Comparison of ENCODE assay signal across 9 cellular contexts in genomic region chr3:183502782-183503181, GRCh38. TPM values are rescaled to one million over a fixed set of nuclear protein-coding genes. Genes with fewer than 3 reads are reported as not detected.
DNase-seq lines count a peak whose midpoint lies in the region; ATAC-seq and TF ChIP-seq lines count a peak whose summit lies in the region.
"Had no signal": no experiment of that assay in that cellular context is flagged by ENCODE, and none has a peak within 500 bp of the region (broad histone marks: within the 10 kb centered on the region; RNA-seq: fewer than 3 reads in every experiment).

No MANE protein-coding gene starts in this region.

- H3K4me3 ChIP-seq in fibroblast of pulmonary artery (replicated peaks; ENCODE audit: low read depth, low read length): no peak overlapping the region
- no peak overlapping the region for H3K4me3 ChIP-seq in mesendoderm (ENCODE audit: low read length)
- no peak overlapping the region for H3K4me3 ChIP-seq in tibial artery
- H3K4me3 ChIP-seq: skin epidermis had no signal

- H3K36me3 ChIP-seq in mesendoderm (ENCODE audit: control insufficient read depth, insufficient read depth, low read length): no peaks in the 10 kb centered on the region
- no peaks in the 10 kb centered on the region for H3K36me3 ChIP-seq in tibial artery

- no peak for ATAC-seq in effector memory CD8-positive, alpha-beta T cell (replicated peaks)
- ATAC-seq in GM19035 (IDR thresholded peaks at IDR 0.05; ENCODE audit: unreplicated experiment): no peak

- H4K5ac ChIP-seq in mesendoderm (ENCODE audit: low read length): no peak overlapping the region

- H3K23ac ChIP-seq in mesendoderm (ENCODE audit: low read length): no peak overlapping the region

- no peak overlapping the region for H3K4me3 Mint-ChIP-seq in effector memory CD8-positive, alpha-beta T cell

- TF ChIP-seq CTCF in fibroblast of pulmonary artery (IDR thresholded peaks at IDR 0.05; ENCODE audit: low read length, missing control alignments) (peak; percentile 40), tibial artery (IDR thresholded peaks at IDR 0.05) (peak in 1 of 2 experiments; percentile 21)

- H2BK5ac ChIP-seq in mesendoderm (ENCODE audit: low read length): no peak overlapping the region

- H3K27me3 ChIP-seq in mesendoderm (ENCODE audit: insufficient read depth, low read length, poor library complexity) (no peaks in the 10 kb centered on the region), tibial artery (no peaks in the 10 kb centered on the region)

- DNase-seq in ELR (ENCODE audit: low read depth): peak; percentile 16
- peak; percentile 72 for DNase-seq in NCI-H69 (lab: John Stamatoyannopoulos, UW)
- DNase-seq in fibroblast of pulmonary artery (ENCODE audit: low read depth): peak; percentile 50
- DNase-seq in nucleus accumbens (lab: John Stamatoyannopoulos, UW): peak in 40 of 56 donors; percentile 5 to 68 (median 22)
- DNase-seq in mesendoderm: no peak
- no peak for DNase-seq in tibial artery
- DNase-seq in effector memory CD8-positive, alpha-beta T cell: no peak

- H3K4ac ChIP-seq in mesendoderm (ENCODE audit: low read depth, low read length): no peak overlapping the region

- no peak overlapping the region for H2BK120ac ChIP-seq in mesendoderm (ENCODE audit: low read depth, low read length)

- no peaks in the 10 kb centered on the region for H3K27me3 Mint-ChIP-seq in effector memory CD8-positive, alpha-beta T cell

- H4K8ac ChIP-seq in mesendoderm (ENCODE audit: low read depth, low read length): no peak overlapping the region

- peaks cover 0 to 11% (median 8%) of the 10 kb centered on the region in 3 donors for H3K9me3 ChIP-seq in tibial artery

- H3K4me1 ChIP-seq in mesendoderm (ENCODE audit: control insufficient read depth, low read depth, low read length) (no peaks in the 10 kb centered on the region), tibial artery (no peaks in the 10 kb centered on the region)

- peak overlapping the region in 1 of 2 donors; percentile 42 for H3K27ac Mint-ChIP-seq in effector memory CD8-positive, alpha-beta T cell

- WGBS in mesendoderm (ENCODE audit: extremely low coverage, insufficient coverage, low lambda C conversion rate): no CpG with 5 or more reads among the region's 3 CpGs

- no peak overlapping the region for H3K9ac ChIP-seq in mesendoderm (ENCODE audit: low read length)

- no peak overlapping the region for H3K4me2 ChIP-seq in mesendoderm (ENCODE audit: low read length)

- H3K4me1 Mint-ChIP-seq in effector memory CD8-positive, alpha-beta T cell (ENCODE audit: low read depth in 2 of 2): no peaks in the 10 kb centered on the region

- no peak overlapping the region for H3K18ac ChIP-seq in mesendoderm (ENCODE audit: low read length)

- H3K79me1 ChIP-seq in mesendoderm (ENCODE audit: low read length): no peaks in the 10 kb centered on the region

- H3K9me3 Mint-ChIP-seq in effector memory CD8-positive, alpha-beta T cell: no peaks in the 10 kb centered on the region

- H3K79me2 ChIP-seq in mesendoderm (ENCODE audit: control insufficient read depth, insufficient read depth, low read length): no peaks in the 10 kb centered on the region

- H3K56ac ChIP-seq in mesendoderm (ENCODE audit: low read length): no peak overlapping the region

- no peak overlapping the region for H2AK5ac ChIP-seq in mesendoderm (ENCODE audit: low read length)

- no peak overlapping the region for H3K27ac ChIP-seq in mesendoderm (ENCODE audit: low read depth, low read length)
- H3K27ac ChIP-seq in tibial artery: no peak overlapping the region
- H3K27ac ChIP-seq: skin epidermis had no signal

- H2BK15ac ChIP-seq in mesendoderm (replicated peaks; ENCODE audit: low read depth): no peak overlapping the region

- peaks cover 7% of the 10 kb centered on the region for H3K36me3 Mint-ChIP-seq in effector memory CD8-positive, alpha-beta T cell (ENCODE audit: insufficient read depth)

- intact Hi-C loops in tibial artery (cut with DNase I; ENCODE audit: low total_unique reads): no loop called here

RNA-seq across cellular contexts. Expression of gene KLHL6, which starts 52.7 kb away (rescaled TPM):
- polyA plus RNA-seq in mesendoderm (2013, experiment 1 of 2): 0.08 TPM
- polyA plus RNA-seq in mesendoderm (2013, experiment 2 of 2): 0.06 TPM

Comparison
In these comparisons a context has a peak if more than half of its experiments do, and no peak if none do; other contexts are left out.
1. DNase-seq: peak in ELR (single experiment), NCI-H69 (single experiment), fibroblast of pulmonary artery (single experiment) and nucleus accumbens (40 of 56); none in mesendoderm (single experiment), tibial artery (0 of 2) and effector memory CD8-positive, alpha-beta T cell (0 of 3).